Comparison of ENCODE assay signal across 8 cellular contexts in genomic region chr5:172765766-172766286, GRCh38. TPM values are rescaled to one million over a fixed set of nuclear protein-coding genes. Genes with fewer than 3 reads are reported as not detected.
DNase-seq lines count a peak whose midpoint lies in the region; ATAC-seq, FAIRE-seq and TF ChIP-seq lines count a peak whose summit lies in the region.

No MANE protein-coding gene starts in this region.

- FAIRE-seq in H54 (lab: Jason Lieb, UNC), result no peak

- peak overlapping the region; percentile 97 for H3K27ac Mint-ChIP-seq in T-cell

- ATAC-seq in T-cell (replicated peaks in 1 of 4) (peak in 1 of 4 experiments; percentile 5), GM18909 (IDR thresholded peaks at IDR 0.05; ENCODE audit: poor library complexity, unreplicated experiment) (no peak), GM18867 (IDR thresholded peaks at IDR 0.05; ENCODE audit: unreplicated experiment) (no peak)

- peak overlapping the region in 2 of 3 donors; percentile 81 to 93 for H3K4me3 Mint-ChIP-seq in T-cell

- H3K36me3 ChIP-seq in ES-I3 (ENCODE audit: insufficient read depth, low read length), result 0 out of 2 replicates have a peak, but pooled peaks cover 3% of the 10 kb centered on the region
- H3K36me3 ChIP-seq in parathyroid adenoma (ENCODE audit: control insufficient read depth, insufficient read depth, low read length), result peaks cover 25% of the 10 kb centered on the region

- no peaks in the 10 kb centered on the region for H3K9me3 Mint-ChIP-seq in T-cell

- H3K4me3 ChIP-seq in fibroblast of mammary gland (ENCODE audit: control insufficient read depth, low read depth, low read length) (no peak overlapping the region), parathyroid adenoma (ENCODE audit: low read depth, low read length) (peak overlapping the region; percentile 99)

- H3K4me2 ChIP-seq in parathyroid adenoma (ENCODE audit: low read length), result peak overlapping the region; percentile 99

- peaks cover 57 to 62% (median 61%) of the 10 kb centered on the region in 3 donors for H3K4me1 Mint-ChIP-seq in T-cell

- no peaks in the 10 kb centered on the region for H3K27me3 Mint-ChIP-seq in T-cell

- no peak for TF ChIP-seq CTCF in fibroblast of mammary gland (conservative IDR thresholded peaks at IDR 0.05; ENCODE audit: control insufficient read depth, insufficient read depth, low read depth, low read length)
- TF ChIP-seq CTCF in parathyroid adenoma (IDR thresholded peaks at IDR 0.05), result no peak

- peak overlapping the region; percentile 68 for H2AFZ ChIP-seq in parathyroid adenoma

- H3K36me3 Mint-ChIP-seq in T-cell, result peaks cover 27% of the 10 kb centered on the region

- no peaks in the 10 kb centered on the region for H3K27me3 ChIP-seq in parathyroid adenoma (ENCODE audit: control insufficient read depth, insufficient read depth, low read length)

- POLR2A ChIA-PET in T-cell (lab: Charles Lee), result interaction anchor here in 1 of 2 donors (0.6 to 1.0 kb wide), 5 partner anchors 42 to 1486 kb away, joined by 4 to 9 read pairs (median 4); no protein-coding TSS in a partner anchor

- CTCF ChIA-PET in T-cell (lab: Charles Lee), result interaction anchor here in 1 of 2 donors (1.0 to 2.1 kb wide), 4 partner anchors 12 to 51 kb away, joined by 3 to 21 read pairs (median 11); no protein-coding TSS in a partner anchor

- TF ChIP-seq POLR2A in H54 (IDR thresholded peaks at IDR 0.05; ENCODE audit: low read depth, low read length), result no peak

- H3K9ac ChIP-seq in ES-I3 (ENCODE audit: low read depth, low read length) (peak overlapping the region; percentile 61; the same call in 1 of the 2 replicates), parathyroid adenoma (peak overlapping the region; percentile 77)

- H3K4me1 ChIP-seq in ES-I3 (ENCODE audit: insufficient read depth, low read length), result peaks cover 3% of the 10 kb centered on the region; the same call in 1 of the 2 replicates
- H3K4me1 ChIP-seq in parathyroid adenoma, result peaks cover 49% of the 10 kb centered on the region

- H3K9me3 ChIP-seq in ES-I3 (ENCODE audit: control insufficient read depth, insufficient read depth, low read length), result no peaks in the 10 kb centered on the region; the same call in 1 of the 2 replicates
- H3K9me3 ChIP-seq in parathyroid adenoma (ENCODE audit: control insufficient read depth, low read length), result no peaks in the 10 kb centered on the region

- DNase-seq in T-cell, result no peak
- peak; percentile 95 for DNase-seq in fibroblast of mammary gland (ENCODE audit: low read depth)
- no peak for DNase-seq in islet precursor cell
- no peak for DNase-seq in H54 (ENCODE audit: insufficient read length, low spot score)

- peak overlapping the region; percentile 100 for H3K27ac ChIP-seq in parathyroid adenoma

- peaks cover 21% of the 10 kb centered on the region for H3K79me2 ChIP-seq in parathyroid adenoma

RNA-seq across cellular contexts. Expression of gene DUSP1, which starts 5.2 kb away (rescaled TPM):
- 1,000 to 10,000 TPM in 2 of 5 donors, 10 to 100 TPM in 3; 22.6 to 1,564 (median 28.9) TPM for total RNA-seq in T-cell
